Comparison of ENCODE assay signal across 8 cellular contexts in the genomic region with DNA sequence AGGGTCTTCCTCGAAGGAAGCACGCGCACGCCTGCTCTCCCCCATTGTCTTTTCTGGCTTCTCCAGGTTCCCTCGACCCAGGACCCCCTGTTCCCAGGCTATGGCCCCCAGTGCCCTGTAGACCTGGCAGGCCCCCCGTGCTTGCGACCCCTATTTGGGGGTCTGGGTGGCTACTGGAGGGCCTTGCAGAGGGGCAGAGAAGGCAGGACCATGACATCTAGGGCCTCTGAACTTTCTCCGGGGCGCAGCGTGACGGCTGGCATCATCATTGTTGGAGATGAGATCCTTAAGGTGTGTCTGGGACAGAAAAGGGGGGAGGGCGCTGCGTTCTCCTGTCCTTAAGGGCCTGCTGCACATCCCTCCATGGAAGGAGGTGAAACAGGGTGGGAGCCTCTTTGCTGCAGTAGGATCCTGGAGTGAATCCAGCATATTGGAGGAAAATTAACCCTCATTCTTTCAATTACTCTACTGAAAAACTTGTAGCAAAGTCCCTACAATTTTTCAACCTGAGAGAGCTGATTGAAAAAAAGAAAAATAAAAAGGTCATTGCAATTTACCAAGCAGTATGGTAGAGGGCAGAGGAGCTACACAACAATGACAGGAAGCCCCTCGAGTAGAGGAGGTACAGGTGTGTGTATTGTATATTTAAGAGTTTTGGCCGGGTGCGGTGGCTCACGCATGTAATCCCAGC. TPM values are rescaled to one million over a fixed set of nuclear protein-coding genes. Genes with fewer than 3 reads are reported as not detected.
A peak's percentile ranks its signal among the peaks of the same experiment; 100 is the strongest.
DNase-seq lines count a peak whose midpoint lies in the region; ATAC-seq, FAIRE-seq and TF ChIP-seq lines count a peak whose summit lies in the region.

No MANE protein-coding gene starts in this region.

- no peak for TF ChIP-seq POLR2A in adrenal gland (IDR thresholded peaks at IDR 0.05)
- no peak; a peak in 1 of 4 replicates for TF ChIP-seq POLR2A in HepG2 (IDR thresholded peaks at IDR 0.05; ENCODE audit: insufficient read depth in 1 of 2, low read depth in 2 of 2, low read length in 2 of 2)

- BruUV-seq in HepG2 (replicated peaks; lab: Mats Ljungman, UMichigan), result no TSS peak

- H3K9ac ChIP-seq in HepG2 (ENCODE audit: insufficient read depth, low read depth, low read length), result peak overlapping the region; percentile 87

- no peak for TF ChIP-seq CTCF in adrenal gland (IDR thresholded peaks at IDR 0.05)
- TF ChIP-seq CTCF in HepG2 (CRISPR knock-in tag; IDR thresholded peaks at IDR 0.05), result 0 out of 2 replicates have a peak, but pooled peaks have one; percentile 5
- TF ChIP-seq CTCF in tibial artery (IDR thresholded peaks at IDR 0.05), result no peak

- H2AFZ ChIP-seq in HepG2 (ENCODE audit: low read length), result no peak overlapping the region

- H3K27ac Mint-ChIP-seq in activated CD4-positive, alpha-beta T cell treated with anti-CD3 and anti-CD28 coated beads, Interleukin-2, amount 10 ng/mL, durations not matched to agents 24 days and 14 days, result peak overlapping the region; percentile 8

- DNase-seq in activated CD4-positive, alpha-beta T cell treated with anti-CD3 and anti-CD28 coated beads, Interleukin-2, amount 10 ng/mL, durations not matched to agents 24 days and 14 days, result peak; percentile 64
- no peak for DNase-seq in activated CD4-positive, alpha-beta T cell treated with anti-CD3 and anti-CD28 coated beads for 1 hour
- peak in 1 of 7 donors; percentile 14 for DNase-seq in adrenal gland
- no peak for DNase-seq in HepG2 (ENCODE audit: low spot score)
- no peak for DNase-seq in tibial artery
- no peak for DNase-seq in activated T-cell treated with anti-CD3 and anti-CD28 coated beads for 4 hours
- DNase-seq in GM03348 (ENCODE audit: low spot score), result no peak

- ATAC-seq in HepG2 (peak; percentile 8; the same call in 2 of the 3 replicates), HG02870 (IDR thresholded peaks at IDR 0.05; ENCODE audit: unreplicated experiment) (no peak)

- H3K4me3 ChIP-seq in adrenal gland (peak overlapping the region in 3 of 4 donors; percentile 21 to 92 (median 50)), HepG2 (replicated peaks in 1 of 3; ENCODE audit: insufficient read depth in 1 of 3, low read depth in 2 of 3, low read length in 3 of 3) (peak overlapping the region; percentile 74 to 86 (median 76)), tibial artery (peak overlapping the region; percentile 60 to 73)

- FAIRE-seq in HepG2 (lab: Jason Lieb, UNC), result no peak

- no peaks in the 10 kb centered on the region for H3K9me3 ChIP-seq in adrenal gland (replicated peaks in 1 of 3)
- H3K9me3 ChIP-seq in HepG2 (ENCODE audit: low read length), result no peaks in the 10 kb centered on the region
- no peaks in the 10 kb centered on the region for H3K9me3 ChIP-seq in tibial artery

- H3K4me1 ChIP-seq in adrenal gland (replicated peaks in 1 of 2) (peaks cover 7 to 14% of the 10 kb centered on the region in 2 donors), HepG2 (ENCODE audit: insufficient read depth, low read length) (peaks cover 39% of the 10 kb centered on the region), tibial artery (peaks cover 0 to 18% (median 12%) of the 10 kb centered on the region in 4 donors)

- no peaks in the 10 kb centered on the region for H3K36me3 ChIP-seq in adrenal gland (replicated peaks in 1 of 2)
- peaks cover 3 to 18% of the 10 kb centered on the region in 2 experiments for H3K36me3 ChIP-seq in HepG2 (replicated peaks in 1 of 2; ENCODE audit: control insufficient read depth in 1 of 2, insufficient read depth in 2 of 2, low read length in 2 of 2)
- H3K36me3 ChIP-seq in tibial artery, result peaks cover 11 to 28% (median 15%) of the 10 kb centered on the region in 3 donors

- no peaks in the 10 kb centered on the region for H3K9me3 Mint-ChIP-seq in activated CD4-positive, alpha-beta T cell treated with anti-CD3 and anti-CD28 coated beads, Interleukin-2, amount 10 ng/mL, durations not matched to agents 24 days and 14 days

- in situ Hi-C loops in HepG2 (cut with HindIII; ENCODE audit: extremely low pct_ligation_motif_present, low pct_unique_long_range_greater_than_20kb), result loop anchor here (5.0 kb wide), 1 partner anchor 78 kb away; a partner anchor contains a TSS

- CTCF ChIA-PET in HepG2 (lab: Yijun Ruan, JAX; ENCODE audit: low intra/inter-chr PET ratio, low total read pairs), result interaction anchor here (1.0 kb wide), 1 partner anchor 33 kb away, joined by 3 read pairs; no protein-coding TSS in a partner anchor

- TF ChIP-seq RAD21 in HepG2 (CRISPR knock-in tag; IDR thresholded peaks at IDR 0.05), result no peak

- WGBS in adrenal gland, 4 donors, result 23 to 28% (median 24%) methylated on average over 14 to 17 of the region's 17 CpGs
- 20% methylated on average over 11 of the region's 17 CpGs for WGBS in HepG2 (ENCODE audit: low lambda C conversion rate)

- H3K27me3 ChIP-seq in adrenal gland (no peaks in the 10 kb centered on the region), HepG2 (ENCODE audit: control insufficient read depth in 1 of 2, insufficient read depth in 2 of 2, low read length in 2 of 2) (no peaks in the 10 kb centered on the region), tibial artery (no peaks in the 10 kb centered on the region)

- peaks cover 24% of the 10 kb centered on the region for H3K79me2 ChIP-seq in HepG2 (ENCODE audit: insufficient read depth, low read length)

- POLR2A ChIA-PET in HepG2 (lab: Yijun Ruan, JAX), result interaction anchor here (0.7 to 2.9 kb wide), 11 partner anchors 10 to 67 kb away, joined by 3 to 78 read pairs (median 5); a partner anchor contains a TSS

- no peaks in the 10 kb centered on the region for H3K27me3 Mint-ChIP-seq in activated CD4-positive, alpha-beta T cell treated with anti-CD3 and anti-CD28 coated beads, Interleukin-2, amount 10 ng/mL, durations not matched to agents 24 days and 14 days

- H3K36me3 Mint-ChIP-seq in activated CD4-positive, alpha-beta T cell treated with anti-CD3 and anti-CD28 coated beads, Interleukin-2, amount 10 ng/mL, durations not matched to agents 24 days and 14 days (ENCODE audit: low read depth), result peaks cover 29% of the 10 kb centered on the region

- intact Hi-C loops in activated CD4-positive, alpha-beta T cell treated with anti-CD3 and anti-CD28 coated beads, Interleukin-2, amount 10 ng/mL, durations not matched to agents 24 days and 14 days (cut with micrococcal nuclease), result loop anchor here (1.0 to 5.0 kb wide), 6 partner anchors 10 to 208 kb away; a partner anchor contains a TSS
- intact Hi-C loops in adrenal gland (cut with DNase I), result no loop called here
- intact Hi-C loops in HepG2 (cut with micrococcal nuclease; ENCODE audit: unreplicated experiment), result no loop called here
- intact Hi-C loops in tibial artery (cut with DNase I; ENCODE audit: low total_unique reads), result no loop called here

- H3K4me2 ChIP-seq in HepG2 (ENCODE audit: low read depth, low read length), result peak overlapping the region; percentile 90

- H3K4me3 Mint-ChIP-seq in activated CD4-positive, alpha-beta T cell treated with anti-CD3 and anti-CD28 coated beads, Interleukin-2, amount 10 ng/mL, durations not matched to agents 24 days and 14 days, result no peak overlapping the region

- H4K20me1 ChIP-seq in HepG2 (ENCODE audit: insufficient read depth, low read length), result no peaks in the 10 kb centered on the region

- H3K27ac ChIP-seq in adrenal gland (peak overlapping the region in 2 of 5 donors; percentile 43 to 47), HepG2 (ENCODE audit: extremely low read length, insufficient read depth, low read length) (peak overlapping the region; percentile 64), tibial artery (peak overlapping the region; percentile 61 to 68)

- TF ChIP-seq EP300 in HepG2 (IDR thresholded peaks at IDR 0.05; ENCODE audit: low read depth in 2 of 2, low read length in 2 of 2), result no peak
- TF ChIP-seq EP300 in HepG2 (CRISPR knock-in tag; IDR thresholded peaks at IDR 0.05; ENCODE audit: borderline replicate concordance), result no peak

- H3K4me1 Mint-ChIP-seq in activated CD4-positive, alpha-beta T cell treated with anti-CD3 and anti-CD28 coated beads, Interleukin-2, amount 10 ng/mL, durations not matched to agents 24 days and 14 days, result peaks cover 16% of the 10 kb centered on the region

RNA-seq across cellular contexts. Expression of a gene that starts 0.8 kb away (rescaled TPM):
- total RNA-seq in activated CD4-positive, alpha-beta T cell treated with anti-CD3 and anti-CD28 coated beads, Interleukin-2, amount 10 ng/mL, durations not matched to agents 24 days and 14 days, result 69.9 and 71.8 TPM in 2 replicates
- total RNA-seq in adrenal gland (10 to 100 TPM; 21.6 to 43.0 (median 28.6) TPM), HepG2 (2016; rRNA removed; fragmentation: Illumina TruSeq; extraction: Trizol) (32.8 and 32.9 TPM in 2 replicates)
- polyA plus RNA-seq in adrenal gland (10 to 100 TPM; 30.7 to 65.5 (median 41.1) TPM), HepG2 (2011; rRNA removed) (25.9 and 30.3 TPM in 2 replicates)
- 21.5 and 22.7 TPM in 2 replicates for total RNA-seq in HepG2 (2016; cell fraction: cytosol; rRNA removed; fragmentation: Illumina TruSeq; extraction: Trizol; ENCODE audit: low read depth)
- total RNA-seq in HepG2 (2016; cell fraction: insoluble cytoplasmic fraction; rRNA removed; fragmentation: Illumina TruSeq; extraction: Trizol), result 29.0 and 37.1 TPM in 2 replicates
- 23.4 and 27.9 TPM in 2 replicates for total RNA-seq in HepG2 (2016; cell fraction: membrane; rRNA removed; fragmentation: Illumina TruSeq; extraction: Trizol)
- 37.9 and 38.9 TPM in 2 replicates for total RNA-seq in HepG2 (2016; cell fraction: nucleus; rRNA removed; fragmentation: Illumina TruSeq; extraction: Trizol)
- 16.4 and 22.8 TPM in 2 replicates for polyA plus RNA-seq in HepG2 (2011; cell fraction: cytosol; rRNA removed)
- polyA plus RNA-seq in HepG2 (2011; cell fraction: nucleus; rRNA removed), result 84.3 and 94.4 TPM in 2 replicates
- polyA plus RNA-seq in HepG2 (2012), result 15.3 and 18.2 TPM in 2 replicates
- polyA plus RNA-seq in HepG2 (2016; cell fraction: cytosol; fragmentation: Illumina TruSeq; extraction: Trizol; ENCODE audit: low read depth), result 17.3 and 18.3 TPM in 2 replicates
- 28.5 and 31.1 TPM in 2 replicates for polyA plus RNA-seq in HepG2 (2016; cell fraction: insoluble cytoplasmic fraction; fragmentation: Illumina TruSeq; extraction: Trizol; ENCODE audit: low read depth)
- 17.7 and 19.3 TPM in 2 replicates for polyA plus RNA-seq in HepG2 (2016; cell fraction: membrane; fragmentation: Illumina TruSeq; extraction: Trizol; ENCODE audit: low read depth)
- 64.3 and 72.6 TPM in 2 replicates for polyA plus RNA-seq in HepG2 (2016; cell fraction: nucleus; fragmentation: Illumina TruSeq; extraction: Trizol; ENCODE audit: insufficient read depth, low read depth)
- polyA minus RNA-seq in HepG2 (2011; rRNA and poly(A)+ RNA removed; ENCODE audit: low replicate concordance), result 34.0 and 163 TPM in 2 replicates
- polyA minus RNA-seq in HepG2 (2011; cell fraction: cytosol; rRNA and poly(A)+ RNA removed), result 7.6 and 9.5 TPM in 2 replicates
- 15.7 and 16.8 TPM in 2 replicates for polyA minus RNA-seq in HepG2 (2011; cell fraction: nucleus; rRNA and poly(A)+ RNA removed)

RNA-seq across cellular contexts. Expression of a gene that starts 9.4 kb away (rescaled TPM):
- 179 and 181 TPM in 2 replicates for total RNA-seq in activated CD4-positive, alpha-beta T cell treated with anti-CD3 and anti-CD28 coated beads, Interleukin-2, amount 10 ng/mL, durations not matched to agents 24 days and 14 days
- total RNA-seq in adrenal gland (10 to 100 TPM; 23.2 to 41.4 (median 29.5) TPM), HepG2 (2016; rRNA removed; fragmentation: Illumina TruSeq; extraction: Trizol) (217 and 268 TPM in 2 replicates)
- polyA plus RNA-seq in adrenal gland (10 to 100 TPM; 12.4 to 51.0 (median 22.3) TPM), HepG2 (2011; rRNA removed) (122 and 222 TPM in 2 replicates)
- total RNA-seq in HepG2 (2016; cell fraction: cytosol; rRNA removed; fragmentation: Illumina TruSeq; extraction: Trizol; ENCODE audit: low read depth), result 95.8 and 111 TPM in 2 replicates
- 219 and 283 TPM in 2 replicates for total RNA-seq in HepG2 (2016; cell fraction: insoluble cytoplasmic fraction; rRNA removed; fragmentation: Illumina TruSeq; extraction: Trizol)
- 160 and 171 TPM in 2 replicates for total RNA-seq in HepG2 (2016; cell fraction: membrane; rRNA removed; fragmentation: Illumina TruSeq; extraction: Trizol)
- total RNA-seq in HepG2 (2016; cell fraction: nucleus; rRNA removed; fragmentation: Illumina TruSeq; extraction: Trizol), result 75.7 and 82.8 TPM in 2 replicates
- 141 and 184 TPM in 2 replicates for polyA plus RNA-seq in HepG2 (2011; cell fraction: cytosol; rRNA removed)
- polyA plus RNA-seq in HepG2 (2011; cell fraction: nucleus; rRNA removed), result 54.7 and 67.5 TPM in 2 replicates
- polyA plus RNA-seq in HepG2 (2012), result 103 and 128 TPM in 2 replicates
- polyA plus RNA-seq in HepG2 (2016; cell fraction: cytosol; fragmentation: Illumina TruSeq; extraction: Trizol; ENCODE audit: low read depth), result 98.3 and 114 TPM in 2 replicates
- 306 and 328 TPM in 2 replicates for polyA plus RNA-seq in HepG2 (2016; cell fraction: insoluble cytoplasmic fraction; fragmentation: Illumina TruSeq; extraction: Trizol; ENCODE audit: low read depth)
- polyA plus RNA-seq in HepG2 (2016; cell fraction: membrane; fragmentation: Illumina TruSeq; extraction: Trizol; ENCODE audit: low read depth), result 149 and 155 TPM in 2 replicates
- 139 and 158 TPM in 2 replicates for polyA plus RNA-seq in HepG2 (2016; cell fraction: nucleus; fragmentation: Illumina TruSeq; extraction: Trizol; ENCODE audit: insufficient read depth, low read depth)
- polyA minus RNA-seq in HepG2 (2011; rRNA and poly(A)+ RNA removed; ENCODE audit: low replicate concordance), result 89.2 and 369 TPM in 2 replicates
- 31.4 and 39.6 TPM in 2 replicates for polyA minus RNA-seq in HepG2 (2011; cell fraction: cytosol; rRNA and poly(A)+ RNA removed)
- polyA minus RNA-seq in HepG2 (2011; cell fraction: nucleus; rRNA and poly(A)+ RNA removed), result 20.0 and 31.2 TPM in 2 replicates

RNA-seq across cellular contexts. Expression of a gene that starts 9.5 kb away (rescaled TPM):
- 0.79 and 1.4 TPM in 2 replicates for total RNA-seq in activated CD4-positive, alpha-beta T cell treated with anti-CD3 and anti-CD28 coated beads, Interleukin-2, amount 10 ng/mL, durations not matched to agents 24 days and 14 days
- total RNA-seq in adrenal gland (not detected), HepG2 (2016; rRNA removed; fragmentation: Illumina TruSeq; extraction: Trizol) (0.29 TPM in 1 of 2 replicates, not detected in the other)
- polyA plus RNA-seq in adrenal gland (not detected), HepG2 (2011; rRNA removed) (not detected in 2 replicates)
- not detected in 2 replicates for total RNA-seq in HepG2 (2016; cell fraction: cytosol; rRNA removed; fragmentation: Illumina TruSeq; extraction: Trizol; ENCODE audit: low read depth)
- 0.32 TPM in 1 of 2 replicates, not detected in the other for total RNA-seq in HepG2 (2016; cell fraction: insoluble cytoplasmic fraction; rRNA removed; fragmentation: Illumina TruSeq; extraction: Trizol)
- not detected in 2 replicates for total RNA-seq in HepG2 (2016; cell fraction: membrane; rRNA removed; fragmentation: Illumina TruSeq; extraction: Trizol)
- 1.1 and 1.3 TPM in 2 replicates for total RNA-seq in HepG2 (2016; cell fraction: nucleus; rRNA removed; fragmentation: Illumina TruSeq; extraction: Trizol)
- polyA plus RNA-seq in HepG2 (2011; cell fraction: cytosol; rRNA removed), result not detected in 2 replicates
- polyA plus RNA-seq in HepG2 (2011; cell fraction: nucleus; rRNA removed), result 0.29 and 0.40 TPM in 2 replicates
- polyA plus RNA-seq in HepG2 (2012), result not detected in 2 replicates
- polyA plus RNA-seq in HepG2 (2016; cell fraction: cytosol; fragmentation: Illumina TruSeq; extraction: Trizol; ENCODE audit: low read depth), result not detected in 2 replicates
- not detected in 2 replicates for polyA plus RNA-seq in HepG2 (2016; cell fraction: insoluble cytoplasmic fraction; fragmentation: Illumina TruSeq; extraction: Trizol; ENCODE audit: low read depth)
- not detected in 2 replicates for polyA plus RNA-seq in HepG2 (2016; cell fraction: membrane; fragmentation: Illumina TruSeq; extraction: Trizol; ENCODE audit: low read depth)
- not detected in 2 replicates for polyA plus RNA-seq in HepG2 (2016; cell fraction: nucleus; fragmentation: Illumina TruSeq; extraction: Trizol; ENCODE audit: insufficient read depth, low read depth)
- polyA minus RNA-seq in HepG2 (2011; rRNA and poly(A)+ RNA removed; ENCODE audit: low replicate concordance), result 1.3 and 7.6 TPM in 2 replicates
- polyA minus RNA-seq in HepG2 (2011; cell fraction: cytosol; rRNA and poly(A)+ RNA removed), result not detected in 2 replicates
- polyA minus RNA-seq in HepG2 (2011; cell fraction: nucleus; rRNA and poly(A)+ RNA removed), result 1.6 TPM in 1 of 2 replicates, not detected in the other

RNA-seq across cellular contexts. Expression of a gene that starts 13.4 kb away (rescaled TPM):
- total RNA-seq in activated CD4-positive, alpha-beta T cell treated with anti-CD3 and anti-CD28 coated beads, Interleukin-2, amount 10 ng/mL, durations not matched to agents 24 days and 14 days, result 50.4 and 60.5 TPM in 2 replicates
- total RNA-seq in adrenal gland (100 to 1,000 TPM in 7 of 8 donors, 10 to 100 TPM in 1; 86.2 to 240 (median 126) TPM), HepG2 (2016; rRNA removed; fragmentation: Illumina TruSeq; extraction: Trizol) (52.0 and 55.0 TPM in 2 replicates)
- polyA plus RNA-seq in adrenal gland (100 to 1,000 TPM; 167 to 260 (median 249) TPM), HepG2 (2011; rRNA removed) (137 and 146 TPM in 2 replicates)
- total RNA-seq in HepG2 (2016; cell fraction: cytosol; rRNA removed; fragmentation: Illumina TruSeq; extraction: Trizol; ENCODE audit: low read depth), result 10.4 and 11.4 TPM in 2 replicates
- total RNA-seq in HepG2 (2016; cell fraction: insoluble cytoplasmic fraction; rRNA removed; fragmentation: Illumina TruSeq; extraction: Trizol), result 43.4 and 62.0 TPM in 2 replicates
- 32.4 and 34.5 TPM in 2 replicates for total RNA-seq in HepG2 (2016; cell fraction: membrane; rRNA removed; fragmentation: Illumina TruSeq; extraction: Trizol)
- total RNA-seq in HepG2 (2016; cell fraction: nucleus; rRNA removed; fragmentation: Illumina TruSeq; extraction: Trizol), result 38.5 and 42.7 TPM in 2 replicates
- 58.2 and 72.4 TPM in 2 replicates for polyA plus RNA-seq in HepG2 (2011; cell fraction: cytosol; rRNA removed)
- 261 and 328 TPM in 2 replicates for polyA plus RNA-seq in HepG2 (2011; cell fraction: nucleus; rRNA removed)
- 46.9 and 60.8 TPM in 2 replicates for polyA plus RNA-seq in HepG2 (2012)
- 13.4 and 13.5 TPM in 2 replicates for polyA plus RNA-seq in HepG2 (2016; cell fraction: cytosol; fragmentation: Illumina TruSeq; extraction: Trizol; ENCODE audit: low read depth)
- polyA plus RNA-seq in HepG2 (2016; cell fraction: insoluble cytoplasmic fraction; fragmentation: Illumina TruSeq; extraction: Trizol; ENCODE audit: low read depth), result 59.8 and 73.1 TPM in 2 replicates
- polyA plus RNA-seq in HepG2 (2016; cell fraction: membrane; fragmentation: Illumina TruSeq; extraction: Trizol; ENCODE audit: low read depth), result 34.6 and 37.7 TPM in 2 replicates
- 141 and 171 TPM in 2 replicates for polyA plus RNA-seq in HepG2 (2016; cell fraction: nucleus; fragmentation: Illumina TruSeq; extraction: Trizol; ENCODE audit: insufficient read depth, low read depth)
- polyA minus RNA-seq in HepG2 (2011; rRNA and poly(A)+ RNA removed; ENCODE audit: low replicate concordance), result 119 and 193 TPM in 2 replicates
- polyA minus RNA-seq in HepG2 (2011; cell fraction: cytosol; rRNA and poly(A)+ RNA removed), result 49.8 and 52.4 TPM in 2 replicates
- polyA minus RNA-seq in HepG2 (2011; cell fraction: nucleus; rRNA and poly(A)+ RNA removed), result 37.5 and 41.5 TPM in 2 replicates

RNA-seq across cellular contexts. Expression of a gene that starts 18.7 kb away (rescaled TPM):
- 145 and 150 TPM in 2 replicates for total RNA-seq in activated CD4-positive, alpha-beta T cell treated with anti-CD3 and anti-CD28 coated beads, Interleukin-2, amount 10 ng/mL, durations not matched to agents 24 days and 14 days
- total RNA-seq in adrenal gland (100 to 1,000 TPM in 1 of 8 donors, 10 to 100 TPM in 7; 60.1 to 126 (median 83.5) TPM), HepG2 (2016; rRNA removed; fragmentation: Illumina TruSeq; extraction: Trizol) (10.1 and 15.5 TPM in 2 replicates)
- polyA plus RNA-seq in adrenal gland (10 to 100 TPM; 22.4 to 97.3 (median 27.9) TPM), HepG2 (2011; rRNA removed) (17.5 and 22.3 TPM in 2 replicates)
- total RNA-seq in HepG2 (2016; cell fraction: cytosol; rRNA removed; fragmentation: Illumina TruSeq; extraction: Trizol; ENCODE audit: low read depth), result 2.1 and 2.9 TPM in 2 replicates
- 9.4 and 15.2 TPM in 2 replicates for total RNA-seq in HepG2 (2016; cell fraction: insoluble cytoplasmic fraction; rRNA removed; fragmentation: Illumina TruSeq; extraction: Trizol)
- 7.3 and 8.2 TPM in 2 replicates for total RNA-seq in HepG2 (2016; cell fraction: membrane; rRNA removed; fragmentation: Illumina TruSeq; extraction: Trizol)
- 12.6 TPM in 2 replicates for total RNA-seq in HepG2 (2016; cell fraction: nucleus; rRNA removed; fragmentation: Illumina TruSeq; extraction: Trizol)
- polyA plus RNA-seq in HepG2 (2011; cell fraction: cytosol; rRNA removed), result 15.0 and 19.2 TPM in 2 replicates
- polyA plus RNA-seq in HepG2 (2011; cell fraction: nucleus; rRNA removed), result 45.5 and 50.7 TPM in 2 replicates
- polyA plus RNA-seq in HepG2 (2012), result 9.8 and 10.8 TPM in 2 replicates
- polyA plus RNA-seq in HepG2 (2016; cell fraction: cytosol; fragmentation: Illumina TruSeq; extraction: Trizol; ENCODE audit: low read depth), result 1.1 and 1.7 TPM in 2 replicates
- 10.5 and 12.2 TPM in 2 replicates for polyA plus RNA-seq in HepG2 (2016; cell fraction: insoluble cytoplasmic fraction; fragmentation: Illumina TruSeq; extraction: Trizol; ENCODE audit: low read depth)
- 4.4 and 5.4 TPM in 2 replicates for polyA plus RNA-seq in HepG2 (2016; cell fraction: membrane; fragmentation: Illumina TruSeq; extraction: Trizol; ENCODE audit: low read depth)
- polyA plus RNA-seq in HepG2 (2016; cell fraction: nucleus; fragmentation: Illumina TruSeq; extraction: Trizol; ENCODE audit: insufficient read depth, low read depth), result 31.6 and 39.9 TPM in 2 replicates
- polyA minus RNA-seq in HepG2 (2011; rRNA and poly(A)+ RNA removed; ENCODE audit: low replicate concordance), result 32.5 and 45.9 TPM in 2 replicates
- polyA minus RNA-seq in HepG2 (2011; cell fraction: cytosol; rRNA and poly(A)+ RNA removed), result 9.9 and 13.2 TPM in 2 replicates
- 10.3 and 13.3 TPM in 2 replicates for polyA minus RNA-seq in HepG2 (2011; cell fraction: nucleus; rRNA and poly(A)+ RNA removed)
